18 cellular contexts compared by ENCODE assay signal in the genomic region with DNA sequence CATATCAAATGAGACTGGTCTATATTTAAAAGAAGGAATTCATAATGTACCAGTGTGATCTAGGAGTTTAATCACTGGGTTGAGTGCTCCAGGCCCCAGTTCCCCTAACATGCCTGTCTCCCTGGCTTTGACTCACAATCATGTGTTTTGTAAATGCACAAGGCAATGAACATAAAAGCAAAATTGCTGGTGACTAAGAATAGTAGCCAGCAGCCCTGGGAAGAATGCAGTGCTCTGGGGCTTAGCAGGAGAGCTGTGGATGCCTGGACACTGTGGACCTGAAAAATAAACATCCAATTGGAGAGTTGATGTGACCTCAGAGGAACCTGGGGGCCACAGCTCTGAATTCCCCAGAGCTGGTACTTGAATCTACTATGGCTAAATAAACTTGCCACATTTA. TPM values are rescaled to one million over a fixed set of nuclear protein-coding genes. Genes with fewer than 3 reads are reported as not detected.
A peak's percentile ranks its signal among the peaks of the same experiment; 100 is the strongest.
DNase-seq lines count a peak whose midpoint lies in the region; ATAC-seq and TF ChIP-seq lines count a peak whose summit lies in the region.
"Had no signal": no experiment of that assay in that cellular context is flagged by ENCODE, and none has a peak within 500 bp of the region (broad histone marks: within the 10 kb centered on the region; RNA-seq: fewer than 3 reads in every experiment).

No MANE protein-coding gene starts in this region.

- H3K36me3 Mint-ChIP-seq in brain (no peaks in the 10 kb centered on the region), type B pancreatic cell (no peaks in the 10 kb centered on the region)
- H3K36me3 Mint-ChIP-seq: stimulated activated memory B cell treated with anti-CD40 and anti-IgM and Interleukin-4, amounts not matched to agents 10 μg/mL and 1 μg/mL and 100 μg/mL, for 72 hours had no signal

- H3K4me3 Mint-ChIP-seq in brain, result no peak overlapping the region
- H3K4me3 Mint-ChIP-seq in type B pancreatic cell, result no peak overlapping the region
- H3K4me3 Mint-ChIP-seq: activated T-cell treated with anti-CD3 and anti-CD28 coated beads, Interleukin-2, amount 50 U/mL, for 72 hours; stimulated activated memory B cell treated with anti-CD40 and anti-IgM and Interleukin-4, amounts not matched to agents 10 μg/mL and 1 μg/mL and 100 μg/mL, for 72 hours; T-helper 17 cell had no signal

- no peaks in the 10 kb centered on the region for H3K27me3 Mint-ChIP-seq in brain
- H3K27me3 Mint-ChIP-seq in type B pancreatic cell, result peaks cover 3% of the 10 kb centered on the region

- ATAC-seq in left ventricle myocardium superior, result peak; percentile 94
- no peak for ATAC-seq in GM21619 (IDR thresholded peaks at IDR 0.05; ENCODE audit: unreplicated experiment)
- ATAC-seq: activated T-cell treated with anti-CD3 and anti-CD28 coated beads, Interleukin-2, amount 50 U/mL, for 72 hours; stimulated activated memory B cell treated with anti-CD40 and anti-IgM and Interleukin-4, amounts not matched to agents 10 μg/mL and 1 μg/mL and 100 μg/mL, for 72 hours; T-helper 17 cell had no signal

- H3K27ac Mint-ChIP-seq in brain (peak overlapping the region in 3 of 5 experiments; percentile 56 to 94 (median 60)), type B pancreatic cell (no peak overlapping the region)
- H3K27ac Mint-ChIP-seq: activated T-cell treated with anti-CD3 and anti-CD28 coated beads, Interleukin-2, amount 50 U/mL, for 72 hours; stimulated activated memory B cell treated with anti-CD40 and anti-IgM and Interleukin-4, amounts not matched to agents 10 μg/mL and 1 μg/mL and 100 μg/mL, for 72 hours; T-helper 17 cell had no signal

- intact Hi-C loops in left ventricle myocardium superior (cut with micrococcal nuclease), result no loop called here

- no peak overlapping the region for H3K4me3 ChIP-seq in AG10803 (ENCODE audit: low read length)
- H3K4me3 ChIP-seq: PC-9 had no signal

- peaks cover 29% of the 10 kb centered on the region for H3K4me1 Mint-ChIP-seq in brain
- H3K4me1 Mint-ChIP-seq in type B pancreatic cell (ENCODE audit: unreplicated experiment), result peaks cover 12% of the 10 kb centered on the region
- H3K4me1 Mint-ChIP-seq: stimulated activated memory B cell treated with anti-CD40 and anti-IgM and Interleukin-4, amounts not matched to agents 10 μg/mL and 1 μg/mL and 100 μg/mL, for 72 hours; T-helper 17 cell had no signal

- H3K9me3 Mint-ChIP-seq in brain, result no peaks in the 10 kb centered on the region
- H3K9me3 Mint-ChIP-seq in type B pancreatic cell, result no peaks in the 10 kb centered on the region
- H3K9me3 Mint-ChIP-seq: activated T-cell treated with anti-CD3 and anti-CD28 coated beads, Interleukin-2, amount 50 U/mL, for 72 hours; stimulated activated memory B cell treated with anti-CD40 and anti-IgM and Interleukin-4, amounts not matched to agents 10 μg/mL and 1 μg/mL and 100 μg/mL, for 72 hours had no signal

- DNase-seq in AG10803 (ENCODE audit: low read depth) (peak; percentile 29), HS-5 (ENCODE audit: low read depth) (peak; percentile 48), left ventricle myocardium superior (no peak), activated gamma-delta T cell treated with Interleukin-2 at 50 U/mL for 16 hours (no peak), type B pancreatic cell (ENCODE audit: extremely low spot score, unreplicated experiment) (no peak), cerebellum (ENCODE audit: low spot score) (no peak)
- DNase-seq: activated CD4-positive, alpha-beta T cell treated with anti-CD3 and anti-CD28 coated beads, Interleukin-2, amount 50 U/mL, for 1 hour; activated T-cell treated with anti-CD3 and anti-CD28 coated beads, Interleukin-2, amount 50 U/mL, for 72 hours; aorta; mesendoderm; MV-4-11; PC-9; stimulated activated CD4-positive, alpha-beta T cell treated with anti-CD3 and anti-CD28 coated beads, Interleukin-4, amount 100 ng/mL, for 24 hours; T-helper 17 cell had no signal

- no peak for TF ChIP-seq CTCF in AG10803 (conservative IDR thresholded peaks at IDR 0.05; ENCODE audit: low read length)
- TF ChIP-seq CTCF in brain (conservative IDR thresholded peaks at IDR 0.05), result no peak
- no peak for TF ChIP-seq CTCF in type B pancreatic cell (conservative IDR thresholded peaks at IDR 0.05)

RNA-seq across cellular contexts. Expression of a gene that starts 50.3 kb away (rescaled TPM):
- 8.1 TPM for polyA plus RNA-seq in brain (ENCODE audit: insufficient read depth, low read depth, low replicate concordance)
- total RNA-seq in left ventricle myocardium superior, result not detected
- 0.55 and 2.3 TPM in 2 replicates for total RNA-seq in type B pancreatic cell (ENCODE audit: low replicate concordance)
- total RNA-seq in cerebellum, result 6.1 TPM
- total RNA-seq: activated T-cell treated with anti-CD3 and anti-CD28 coated beads, Interleukin-2, amount 50 U/mL, for 72 hours; aorta; G401; PC-9; T-helper 17 cell had no signal
- polyA plus RNA-seq: aorta had no signal

Comparison
In these comparisons a context has a peak if more than half of its experiments do, and no peak if none do; other contexts are left out.
1. DNase-seq: peak in AG10803 (single experiment) and HS-5 (single experiment); none in left ventricle myocardium superior (single experiment), activated gamma-delta T cell treated with Interleukin-2 at 50 U/mL for 16 hours (single experiment), type B pancreatic cell (single experiment) and cerebellum (single experiment).